Comparison of ENCODE assay signal across 17 cellular contexts in the genomic region with DNA sequence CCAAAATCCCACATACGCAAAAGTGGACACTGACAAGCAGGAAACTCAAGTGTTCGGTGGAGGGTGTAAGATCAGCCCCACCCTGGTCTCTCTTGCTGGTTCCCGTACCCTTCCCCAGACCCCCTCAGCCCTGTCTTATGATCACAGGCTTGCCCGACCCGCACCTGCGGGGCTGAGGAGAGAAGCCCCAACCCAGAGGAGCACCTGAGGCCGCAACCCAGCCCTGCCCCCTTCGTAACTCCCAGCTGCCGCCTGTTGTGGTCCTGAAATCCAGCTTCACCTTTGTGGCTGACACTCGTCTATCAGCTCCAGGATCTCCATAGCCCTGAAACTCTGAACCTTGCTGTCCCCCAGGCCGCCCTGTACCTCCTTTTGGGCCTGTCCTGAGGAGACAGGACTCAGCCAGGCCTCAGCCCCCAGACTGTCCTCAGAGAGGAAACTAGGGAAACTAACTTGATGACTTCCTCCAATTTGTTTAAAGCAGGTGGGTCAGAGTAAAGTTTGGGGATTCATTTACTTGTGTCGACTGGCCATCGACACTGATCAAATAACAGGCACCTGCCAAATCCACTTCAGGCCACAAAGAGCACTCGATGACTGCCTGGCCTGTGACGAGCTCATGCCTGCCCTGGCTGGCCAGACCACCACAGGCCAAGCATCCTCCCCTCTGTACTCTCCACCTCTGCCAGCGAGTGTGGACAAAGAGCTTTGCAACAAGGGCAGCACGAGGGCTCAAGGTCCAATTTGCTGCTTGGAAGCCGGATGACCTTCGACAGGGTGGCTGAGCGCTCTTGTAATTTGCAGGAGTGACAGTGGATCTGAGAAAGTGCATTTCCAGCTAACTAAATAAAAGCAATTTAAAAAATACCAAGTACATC. TPM values are rescaled to one million over a fixed set of nuclear protein-coding genes. Genes with fewer than 3 reads are reported as not detected.
DNase-seq lines count a peak whose midpoint lies in the region; ATAC-seq and TF ChIP-seq lines count a peak whose summit lies in the region.
"Had no signal": no experiment of that assay in that cellular context is flagged by ENCODE, and none has a peak within 500 bp of the region (broad histone marks: within the 10 kb centered on the region; RNA-seq: fewer than 3 reads in every experiment).

No MANE protein-coding gene starts in this region.

- H3K36me3 Mint-ChIP-seq in chondrocyte (ENCODE audit: low read depth) (peaks cover 27% of the 10 kb centered on the region), neural crest cell (ENCODE audit: low read depth) (peaks cover 19% of the 10 kb centered on the region)

- no peak overlapping the region for H3K9ac ChIP-seq in GM23248
- H3K9ac ChIP-seq: KMS-11 had no signal

- H3K27ac ChIP-seq in GM23248 = no peak overlapping the region
- H3K27ac ChIP-seq: foreskin keratinocyte, KMS-11 had no signal

- H3K9me2 ChIP-seq in GM23248 (ENCODE audit: insufficient read depth) = no peaks in the 10 kb centered on the region

- H3K79me2 ChIP-seq in GM23248 (ENCODE audit: insufficient read depth) = peaks cover 50% of the 10 kb centered on the region

- peaks cover 24% of the 10 kb centered on the region for H3K4me1 Mint-ChIP-seq in chondrocyte (ENCODE audit: low read depth)
- H3K4me1 Mint-ChIP-seq in neural crest cell = peaks cover 33% of the 10 kb centered on the region

- no peaks in the 10 kb centered on the region for H3K9me3 Mint-ChIP-seq in chondrocyte (ENCODE audit: low read depth)
- H3K9me3 Mint-ChIP-seq in neural crest cell = no peaks in the 10 kb centered on the region
- H3K9me3 Mint-ChIP-seq: activated CD8-positive, alpha-beta T cell treated with anti-CD3 and anti-CD28 coated beads for 36 hours; activated T-cell treated with anti-CD3 and anti-CD28 coated beads, Interleukin-2, amount 50 U/mL, for 4 hours; CD8-positive, alpha-beta T cell had no signal

- no peak overlapping the region for H3K4me2 ChIP-seq in GM23248 (ENCODE audit: unreplicated experiment)
- H3K4me2 ChIP-seq: KMS-11 had no signal

- H3K27me3 Mint-ChIP-seq in chondrocyte (ENCODE audit: low read depth) = no peaks in the 10 kb centered on the region
- H3K27me3 Mint-ChIP-seq in neural crest cell (ENCODE audit: low read depth) = no peaks in the 10 kb centered on the region
- H3K27me3 Mint-ChIP-seq: activated CD8-positive, alpha-beta T cell treated with anti-CD3 and anti-CD28 coated beads for 36 hours; activated naive CD8-positive, alpha-beta T cell; T-helper 17 cell had no signal

- no peak overlapping the region for H3K4me3 ChIP-seq in GM23248

- H3F3A ChIP-seq in GM23248 (ENCODE audit: insufficient read depth) = 0 out of 2 replicates have a peak, but pooled peaks cover 5% of the 10 kb centered on the region

- no peaks in the 10 kb centered on the region for H3K9me3 ChIP-seq in GM23248 (ENCODE audit: low read depth)

- in situ Hi-C loops in GM23248 (cut with MboI) = no loop called here

- H3K4me1 ChIP-seq in GM23248 (ENCODE audit: insufficient read depth) = no peaks in the 10 kb centered on the region
- H3K4me1 ChIP-seq: foreskin keratinocyte had no signal

- DNase-seq in DMS153 (lab: John Stamatoyannopoulos, UW) (peak; percentile 65), NCI-H2029 treated with DMSO at 0.1 percent for 48 hours (lab: John Stamatoyannopoulos, UW) (peak; percentile 64), chondrocyte (ENCODE audit: low spot score) (no peak), neural crest cell (ENCODE audit: low read depth, low spot score) (no peak), GM10266 (ENCODE audit: extremely low spot score) (no peak), GM23248 (no peak), sciatic nerve (ENCODE audit: low spot score) (no peak)
- DNase-seq: activated CD8-positive, alpha-beta T cell treated with anti-CD3 and anti-CD28 coated beads for 36 hours; activated T-cell treated with anti-CD3 and anti-CD28 coated beads, Interleukin-2, amount 50 U/mL, for 4 hours; CD8-positive, alpha-beta T cell; cortex of kidney; foreskin keratinocyte; SIG-M5; T-helper 17 cell had no signal

- no peaks in the 10 kb centered on the region for H4K20me1 ChIP-seq in GM23248 (ENCODE audit: insufficient read depth)

- H3K4me3 Mint-ChIP-seq in chondrocyte (ENCODE audit: unreplicated experiment) (no peak overlapping the region), neural crest cell (no peak overlapping the region)
- H3K4me3 Mint-ChIP-seq: activated CD8-positive, alpha-beta T cell treated with anti-CD3 and anti-CD28 coated beads for 36 hours; activated naive CD8-positive, alpha-beta T cell; activated T-cell treated with anti-CD3 and anti-CD28 coated beads, Interleukin-2, amount 50 U/mL, for 4 hours; CD8-positive, alpha-beta T cell; T-helper 17 cell had no signal

- ATAC-seq in GM19397 (IDR thresholded peaks at IDR 0.05; ENCODE audit: unreplicated experiment) (no peak), sciatic nerve (no peak)
- ATAC-seq: activated CD8-positive, alpha-beta T cell treated with anti-CD3 and anti-CD28 coated beads for 36 hours; activated T-cell treated with anti-CD3 and anti-CD28 coated beads, Interleukin-2, amount 50 U/mL, for 4 hours; CD8-positive, alpha-beta T cell; foreskin keratinocyte; T-helper 17 cell had no signal

- WGBS in GM23248 (ENCODE audit: low coverage in 1 of 2, low lambda C conversion rate in 2 of 2, missing lambda C conversion rate in 2 of 2), 2 experiments = 91 to 94% methylated on average over 20 of the region's 20 CpGs

- H3K27ac Mint-ChIP-seq in chondrocyte (ENCODE audit: unreplicated experiment) (peak overlapping the region; percentile 36), neural crest cell (ENCODE audit: unreplicated experiment) (peak overlapping the region; percentile 57)
- H3K27ac Mint-ChIP-seq: activated naive CD8-positive, alpha-beta T cell; T-helper 17 cell had no signal

- intact Hi-C loops in sciatic nerve (cut with DNase I) = no loop called here

- no peak overlapping the region for H2AFZ ChIP-seq in GM23248

- no peak for TF ChIP-seq CTCF in chondrocyte (IDR thresholded peaks at IDR 0.05)
- TF ChIP-seq CTCF in neural crest cell (conservative IDR thresholded peaks at IDR 0.05) = no peak
- TF ChIP-seq CTCF in GM10266 (IDR thresholded peaks at IDR 0.05; ENCODE audit: control insufficient read depth, insufficient read depth, low read depth, missing control alignments) = no peak

- H3K27me3 ChIP-seq in GM23248 (replicated peaks; ENCODE audit: insufficient read depth) = no peaks in the 10 kb centered on the region
- H3K27me3 ChIP-seq: foreskin keratinocyte had no signal

- peaks cover 43% of the 10 kb centered on the region for H3K36me3 ChIP-seq in GM23248 (ENCODE audit: low read depth)

RNA-seq across cellular contexts. Expression of a gene that starts 19.3 kb away (rescaled TPM):
- total RNA-seq in chondrocyte = 127 to 131 TPM (median 130 TPM) in 3 replicates
- total RNA-seq in neural crest cell = 120 and 122 TPM in 2 replicates
- 133 and 145 TPM in 2 replicates for total RNA-seq in GM23248 (2014; rRNA removed; shearing (Covaris generic))
- polyA plus RNA-seq in GM23248 (2016; fragmentation: Nextera tagmentation; extraction: Ambion mirVana) = 169 and 170 TPM in 2 replicates
- 85.2 TPM for total RNA-seq in sciatic nerve

Comparison
In these comparisons a context has a peak if more than half of its experiments do, and no peak if none do; other contexts are left out.
1. DNase-seq: peak in DMS153 (single experiment) and NCI-H2029 treated with DMSO at 0.1 percent for 48 hours (single experiment); none in chondrocyte (single experiment), neural crest cell (single experiment), GM10266 (single experiment), GM23248 (single experiment) and sciatic nerve (single experiment).